ENCODE assay signal across 24 cellular contexts in the genomic region with DNA sequence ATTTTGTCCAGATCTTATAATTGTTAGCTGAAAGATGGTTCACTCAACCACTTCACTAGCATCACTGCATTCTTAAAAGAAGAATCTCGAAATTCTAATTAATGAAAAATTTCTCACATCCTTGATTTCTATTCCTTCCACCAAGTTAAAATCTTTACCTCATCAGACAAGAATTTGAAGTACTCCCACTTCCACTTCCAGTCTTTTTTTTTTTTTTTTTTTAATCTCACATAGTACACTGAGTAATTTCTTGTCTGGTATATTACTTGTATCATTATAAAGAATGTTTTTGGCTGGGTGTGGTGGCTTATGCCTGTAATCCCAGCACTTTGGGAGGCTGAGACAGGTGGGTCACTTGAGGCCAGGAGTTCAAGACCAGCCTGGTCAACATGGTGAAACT.
DNase-seq lines count a peak whose midpoint lies in the region; ATAC-seq, FAIRE-seq and TF ChIP-seq lines count a peak whose summit lies in the region.
"Had no signal": no experiment of that assay in that cellular context is flagged by ENCODE, and none has a peak within 500 bp of the region (broad histone marks: within the 10 kb centered on the region; RNA-seq: fewer than 3 reads in every experiment).

No MANE protein-coding gene starts in this region.

- POLR2A ChIA-PET in MCF 10A (lab: Yijun Ruan, JAX) (interaction anchor here (0.6 to 0.7 kb wide), 2 partner anchors 18 to 133 kb away, joined by 3 read pairs; no protein-coding TSS in a partner anchor), WTC11 (lab: Charles Lee) (no interaction called here)

- H3K9me3 ChIP-seq in mammary epithelial cell (replicated peaks; ENCODE audit: insufficient read depth, low read length) = no peaks in the 10 kb centered on the region
- H3K9me3 ChIP-seq: A549, HAP-1 had no signal

- H3K4me2 ChIP-seq in mammary epithelial cell (ENCODE audit: insufficient read depth, low read depth, low read length) = no peak overlapping the region
- H3K4me2 ChIP-seq: A549 had no signal

- H3K36me3 Mint-ChIP-seq in MCF 10A (ENCODE audit: insufficient read depth, unreplicated experiment) (no peaks in the 10 kb centered on the region), WTC11 (no peaks in the 10 kb centered on the region)

- no peak overlapping the region for H3K9ac ChIP-seq in mammary epithelial cell (ENCODE audit: insufficient read depth, low read length)

- intact Hi-C loops in mammary epithelial cell (cut with micrococcal nuclease) = no loop called here
- intact Hi-C loops in MCF 10A (cut with micrococcal nuclease) = loop anchor here (5.0 kb wide), 1 partner anchor 70 kb away; no protein-coding TSS in a partner anchor

- H3K79me2 ChIP-seq in mammary epithelial cell (ENCODE audit: insufficient read depth, low read length) = peaks cover 85% of the 10 kb centered on the region

- H3K27me3 ChIP-seq in mammary epithelial cell (ENCODE audit: insufficient read depth, low read length) = no peaks in the 10 kb centered on the region

- DNase-seq in mammary epithelial cell (peak; percentile 6), MCF 10A (ENCODE audit: unreplicated experiment) (no peak), WTC11 (ENCODE audit: low spot score) (no peak), kidney tubule cell (ENCODE audit: low spot score) (peak; percentile 53), urothelium cell line (ENCODE audit: low spot score) (peak; percentile 13), NCI-H187 (lab: John Stamatoyannopoulos, UW) (no peak), coronary artery (ENCODE audit: low spot score) (no peak)
- DNase-seq: activated CD4-positive, alpha-beta T cell treated with anti-CD3 and anti-CD28 coated beads, Interleukin-2, amount 10 ng/mL, durations not matched to agents 7 days and 5 days; activated naive CD8-positive, alpha-beta T cell treated with anti-CD3 and anti-CD28 coated beads, Interleukin-2, amount 50 U/mL, for 24 hours; activated T-cell treated with anti-CD3 and anti-CD28 coated beads, Interleukin-2, amount 50 U/mL, for 4 hours; COR-L47; SHP77 treated with DMSO at 0.1 percent for 48 hours; stimulated activated CD4-positive, alpha-beta T cell treated with anti-CD3 and anti-CD28 coated beads, Interleukin-4, amount 100 ng/mL, for 24 hours; T-helper 9 cell had no signal

- H2AFZ ChIP-seq in mammary epithelial cell (ENCODE audit: low read depth, low read length) = no peak overlapping the region

- peaks cover 2% of the 10 kb centered on the region for H4K20me1 ChIP-seq in mammary epithelial cell (ENCODE audit: insufficient read depth, low read length)

- H3K4me1 Mint-ChIP-seq in MCF 10A (ENCODE audit: insufficient read depth, unreplicated experiment) (peaks cover 30% of the 10 kb centered on the region), WTC11 (peaks cover 25% of the 10 kb centered on the region)

- CTCF ChIA-PET in mammary epithelial cell (lab: Charles Lee; ENCODE audit: low non-redundant PET) = no interaction called here
- CTCF ChIA-PET in MCF 10A (lab: Yijun Ruan, JAX) = interaction anchor here (0.7 to 0.9 kb wide), 2 partner anchors 8 to 676 kb away, joined by 3 to 5 read pairs; no protein-coding TSS in a partner anchor
- CTCF ChIA-PET in WTC11 (lab: Charles Lee) = no interaction called here

- no peak for ATAC-seq in WTC11
- no peak for ATAC-seq in HG03521 (IDR thresholded peaks at IDR 0.05; ENCODE audit: unreplicated experiment)
- ATAC-seq: A549; activated naive CD8-positive, alpha-beta T cell treated with anti-CD3 and anti-CD28 coated beads, Interleukin-2, amount 50 U/mL, for 24 hours; activated T-cell treated with anti-CD3 and anti-CD28 coated beads, Interleukin-2, amount 50 U/mL, for 4 hours; sciatic nerve had no signal

- no peak for FAIRE-seq in urothelium cell line (lab: Jason Lieb, UNC)
- FAIRE-seq: A549, endometrium, frontal cortex, G401.6 had no signal

- TF ChIP-seq CTCF in mammary epithelial cell (conservative IDR thresholded peaks at IDR 0.05 in 1 of 2, IDR thresholded peaks at IDR 0.05 in 1 of 2; ENCODE audit: extremely low read depth in 1 of 2, insufficient read depth in 1 of 2, low read depth in 1 of 2, low read length in 2 of 2) (no peak), MCF 10A (IDR thresholded peaks at IDR 0.05; ENCODE audit: unreplicated experiment) (no peak), WTC11 (IDR thresholded peaks at IDR 0.05) (no peak), coronary artery (IDR thresholded peaks at IDR 0.05) (no peak)

- no peaks in the 10 kb centered on the region for H3K36me3 ChIP-seq in mammary epithelial cell (ENCODE audit: insufficient read depth, low read length)
- H3K36me3 ChIP-seq: HAP-1 had no signal

- no peak overlapping the region for H3K4me3 ChIP-seq in mammary epithelial cell (replicated peaks in 1 of 3; ENCODE audit: insufficient read depth in 1 of 3, low read depth in 2 of 3, low read length in 3 of 3)
- H3K4me3 ChIP-seq in coronary artery = no peak overlapping the region
- H3K4me3 ChIP-seq: A549, HAP-1, lung had no signal

- no peaks in the 10 kb centered on the region for H3K9me3 Mint-ChIP-seq in MCF 10A (ENCODE audit: unreplicated experiment)
- no peaks in the 10 kb centered on the region for H3K9me3 Mint-ChIP-seq in WTC11
- H3K9me3 Mint-ChIP-seq: activated naive CD8-positive, alpha-beta T cell treated with anti-CD3 and anti-CD28 coated beads, Interleukin-2, amount 50 U/mL, for 24 hours; activated T-cell treated with anti-CD3 and anti-CD28 coated beads, Interleukin-2, amount 50 U/mL, for 4 hours; central memory CD8-positive, alpha-beta T cell; neural crest cell had no signal

- no peaks in the 10 kb centered on the region for H3K4me1 ChIP-seq in mammary epithelial cell (ENCODE audit: insufficient read depth, low read length)

- H3K4me3 Mint-ChIP-seq in MCF 10A (ENCODE audit: unreplicated experiment) = no peak overlapping the region
- H3K4me3 Mint-ChIP-seq in WTC11 = no peak overlapping the region
- H3K4me3 Mint-ChIP-seq: activated CD4-positive, alpha-beta T cell treated with anti-CD3 and anti-CD28 coated beads, Interleukin-2, amount 10 ng/mL, durations not matched to agents 7 days and 5 days; activated naive CD8-positive, alpha-beta T cell treated with anti-CD3 and anti-CD28 coated beads, Interleukin-2, amount 50 U/mL, for 24 hours; activated T-cell treated with anti-CD3 and anti-CD28 coated beads, Interleukin-2, amount 50 U/mL, for 4 hours; central memory CD8-positive, alpha-beta T cell; neural crest cell had no signal

- H3K27me3 Mint-ChIP-seq in MCF 10A (ENCODE audit: insufficient read depth, unreplicated experiment) = no peaks in the 10 kb centered on the region
- H3K27me3 Mint-ChIP-seq in WTC11 (ENCODE audit: low read depth) = no peaks in the 10 kb centered on the region
- H3K27me3 Mint-ChIP-seq: activated CD4-positive, alpha-beta T cell treated with anti-CD3 and anti-CD28 coated beads, Interleukin-2, amount 10 ng/mL, durations not matched to agents 7 days and 5 days; activated naive CD8-positive, alpha-beta T cell treated with anti-CD3 and anti-CD28 coated beads, Interleukin-2, amount 50 U/mL, for 24 hours; central memory CD8-positive, alpha-beta T cell had no signal

- in situ Hi-C loops in mammary epithelial cell (cut with MboI; ENCODE audit: low sequenced_read_pairs in 2 of 2) = no loop called here

- 75% methylated on average over 1 of the region's 1 CpG for WGBS in mammary epithelial cell (ENCODE audit: low coverage, missing lambda C conversion rate)

- H3K27ac Mint-ChIP-seq in MCF 10A (ENCODE audit: low read depth, unreplicated experiment) (no peak overlapping the region), WTC11 (peak overlapping the region; percentile 12; the same call in 1 of the 2 replicates)
- H3K27ac Mint-ChIP-seq: activated CD4-positive, alpha-beta T cell treated with anti-CD3 and anti-CD28 coated beads, Interleukin-2, amount 10 ng/mL, durations not matched to agents 7 days and 5 days had no signal

- BruUV-seq in mammary epithelial cell (replicated peaks; lab: Mats Ljungman, UMichigan) (no TSS peak), MCF 10A (replicated peaks; lab: Mats Ljungman, UMichigan) (no TSS peak)

- dilution Hi-C loops in mammary epithelial cell (cut with HindIII; ENCODE audit: low sequenced_read_pairs) = loop anchor here (5.0 kb wide), 1 partner anchor 50 kb away; no protein-coding TSS in a partner anchor

- H3K27ac ChIP-seq in mammary epithelial cell (ENCODE audit: insufficient read depth, low read depth, low read length) (no peak overlapping the region), coronary artery (no peak overlapping the region)
- H3K27ac ChIP-seq: A549 had no signal

TF ChIP-seq in WTC11, 78 proteins besides CTCF, POLR2A, EP300 and RAD21 (continues in another document):
- TF ChIP-seq SP1 (CRISPR knock-in tag; conservative IDR thresholded peaks at IDR 0.05) (no peak), NR3C1 (CRISPR knock-in tag; conservative IDR thresholded peaks at IDR 0.05; ENCODE audit: low read depth) (no peak), ZNF671 (CRISPR knock-in tag; IDR thresholded peaks at IDR 0.05) (no peak), CBFB (CRISPR knock-in tag; IDR thresholded peaks at IDR 0.05; ENCODE audit: low read depth) (no peak), ETV6 (CRISPR knock-in tag; IDR thresholded peaks at IDR 0.05) (no peak), ZNF317 (CRISPR knock-in tag; IDR thresholded peaks at IDR 0.05; ENCODE audit: borderline replicate concordance, low read depth) (no peak)
- TF ChIP-seq, protein P1, sequence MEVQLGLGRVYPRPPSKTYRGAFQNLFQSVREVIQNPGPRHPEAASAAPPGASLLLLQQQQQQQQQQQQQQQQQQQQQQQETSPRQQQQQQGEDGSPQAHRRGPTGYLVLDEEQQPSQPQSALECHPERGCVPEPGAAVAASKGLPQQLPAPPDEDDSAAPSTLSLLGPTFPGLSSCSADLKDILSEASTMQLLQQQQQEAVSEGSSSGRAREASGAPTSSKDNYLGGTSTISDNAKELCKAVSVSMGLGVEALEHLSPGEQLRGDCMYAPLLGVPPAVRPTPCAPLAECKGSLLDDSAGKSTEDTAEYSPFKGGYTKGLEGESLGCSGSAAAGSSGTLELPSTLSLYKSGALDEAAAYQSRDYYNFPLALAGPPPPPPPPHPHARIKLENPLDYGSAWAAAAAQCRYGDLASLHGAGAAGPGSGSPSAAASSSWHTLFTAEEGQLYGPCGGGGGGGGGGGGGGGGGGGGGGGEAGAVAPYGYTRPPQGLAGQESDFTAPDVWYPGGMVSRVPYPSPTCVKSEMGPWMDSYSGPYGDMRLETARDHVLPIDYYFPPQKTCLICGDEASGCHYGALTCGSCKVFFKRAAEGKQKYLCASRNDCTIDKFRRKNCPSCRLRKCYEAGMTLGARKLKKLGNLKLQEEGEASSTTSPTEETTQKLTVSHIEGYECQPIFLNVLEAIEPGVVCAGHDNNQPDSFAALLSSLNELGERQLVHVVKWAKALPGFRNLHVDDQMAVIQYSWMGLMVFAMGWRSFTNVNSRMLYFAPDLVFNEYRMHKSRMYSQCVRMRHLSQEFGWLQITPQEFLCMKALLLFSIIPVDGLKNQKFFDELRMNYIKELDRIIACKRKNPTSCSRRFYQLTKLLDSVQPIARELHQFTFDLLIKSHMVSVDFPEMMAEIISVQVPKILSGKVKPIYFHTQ (CRISPR knock-in tag; IDR thresholded peaks at IDR 0.05) = no peak

Comparison
In these comparisons a context has a peak if more than half of its experiments do, and no peak if none do; other contexts are left out.
1. DNase-seq: peak in mammary epithelial cell (single experiment), kidney tubule cell (single experiment) and urothelium cell line (single experiment); none in MCF 10A (single experiment), WTC11 (single experiment), NCI-H187 (0 of 2) and coronary artery (single experiment).